Comparison of ENCODE assay signal across 25 cellular contexts in the genomic region with DNA sequence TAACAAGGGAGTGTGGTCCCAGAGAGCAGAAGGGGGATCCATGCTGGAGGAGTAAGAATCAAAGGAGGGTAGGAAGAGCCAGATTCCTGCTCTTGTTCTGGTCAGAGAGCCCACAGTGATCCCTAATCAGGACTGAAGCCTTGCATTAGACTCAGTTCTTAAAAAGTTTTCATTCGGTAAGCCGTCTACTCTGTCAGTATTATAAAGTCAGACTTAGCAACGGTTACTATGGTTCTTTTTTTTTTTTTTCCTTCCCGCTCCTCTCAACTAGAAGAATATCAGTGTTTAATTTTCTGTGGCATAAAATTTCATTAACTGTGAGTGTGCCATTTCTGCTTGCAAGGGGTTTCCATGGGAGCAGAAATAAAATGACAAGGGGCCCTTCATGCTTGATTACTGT. TPM values are rescaled to one million over a fixed set of nuclear protein-coding genes. Genes with fewer than 3 reads are reported as not detected.
"Had no signal": no experiment of that assay in that cellular context is flagged by ENCODE, and none has a peak within 500 bp of the region (broad histone marks: within the 10 kb centered on the region; RNA-seq: fewer than 3 reads in every experiment).

No MANE protein-coding gene starts in this region.

- H3K27ac Mint-ChIP-seq: activated B cell treated with CpG ODN at 0.5 μM for 24 hours; activated CD4-positive, alpha-beta T cell treated with anti-CD3 and anti-CD28 coated beads, Interleukin-2, amount 10 ng/mL, durations not matched to agents 24 days and 14 days; activated CD8-positive, alpha-beta T cell treated with anti-CD3 and anti-CD28 coated beads for 36 hours; activated naive CD8-positive, alpha-beta T cell treated with anti-CD3 and anti-CD28 coated beads, Interleukin-2, amount 10 ng/mL, durations not matched to agents 7 days and 5 days; activated T-helper 17 cell treated with anti-CD3 and anti-CD28 coated beads, Interleukin-2, amount 50 U/mL, for 72 hours had no signal

- H3K36me3 Mint-ChIP-seq: activated naive CD8-positive, alpha-beta T cell treated with anti-CD3 and anti-CD28 coated beads, Interleukin-2, amount 10 ng/mL, durations not matched to agents 7 days and 5 days; naive B cell had no signal

- H3K4me3 Mint-ChIP-seq: activated B cell treated with CpG ODN at 0.5 μM for 24 hours; activated CD4-positive, alpha-beta T cell treated with anti-CD3 and anti-CD28 coated beads, Interleukin-2, amount 10 ng/mL, durations not matched to agents 24 days and 14 days; activated CD8-positive, alpha-beta T cell treated with anti-CD3 and anti-CD28 coated beads for 36 hours; activated naive CD8-positive, alpha-beta T cell treated with anti-CD3 and anti-CD28 coated beads, Interleukin-2, amount 10 ng/mL, durations not matched to agents 7 days and 5 days; activated T-helper 17 cell treated with anti-CD3 and anti-CD28 coated beads, Interleukin-2, amount 50 U/mL, for 72 hours; naive B cell had no signal

- H3K27ac ChIP-seq: brain microvascular endothelial cell, colonic mucosa, gastroesophageal sphincter, heart left ventricle, transverse colon, uterus had no signal

- ATAC-seq: activated CD8-positive, alpha-beta T cell treated with anti-CD3 and anti-CD28 coated beads for 36 hours; activated T-helper 17 cell treated with anti-CD3 and anti-CD28 coated beads, Interleukin-2, amount 50 U/mL, for 72 hours; gastroesophageal sphincter; heart left ventricle; mucosa of descending colon; right cardiac atrium; stimulated activated naive CD8-positive, alpha-beta T cell treated with anti-CD3 and anti-CD28 coated beads, Interleukin-15, Interleukin-2, amounts not matched to agents 100 U/mL and 50 U/mL, for 24 hours had no signal

- H3K4me1 Mint-ChIP-seq: activated B cell treated with CpG ODN at 0.5 μM for 24 hours; activated CD4-positive, alpha-beta T cell treated with anti-CD3 and anti-CD28 coated beads, Interleukin-2, amount 10 ng/mL, durations not matched to agents 24 days and 14 days; activated naive CD8-positive, alpha-beta T cell treated with anti-CD3 and anti-CD28 coated beads, Interleukin-2, amount 10 ng/mL, durations not matched to agents 7 days and 5 days; activated T-helper 17 cell treated with anti-CD3 and anti-CD28 coated beads, Interleukin-2, amount 50 U/mL, for 72 hours; naive B cell had no signal

- H3K4me1 ChIP-seq: colonic mucosa, transverse colon, uterus had no signal

- H3K4me3 ChIP-seq: colonic mucosa, gastroesophageal sphincter, heart left ventricle, mucosa of descending colon, transverse colon, uterus had no signal

- H3K9me3 ChIP-seq: colonic mucosa, gastroesophageal sphincter, heart left ventricle, mucosa of descending colon, transverse colon, uterus had no signal

- H3K27me3 ChIP-seq: brain microvascular endothelial cell, colonic mucosa, gastroesophageal sphincter, heart left ventricle, transverse colon, uterus had no signal

- DNase-seq: activated B cell treated with CpG ODN at 0.5 μM for 24 hours; activated CD8-positive, alpha-beta T cell treated with anti-CD3 and anti-CD28 coated beads for 36 hours; activated naive CD4-positive, alpha-beta T cell treated with Interleukin-2 at 50 U/mL for 16 hours; activated naive CD8-positive, alpha-beta T cell treated with anti-CD3 and anti-CD28 coated beads, Interleukin-2, amount 10 ng/mL, durations not matched to agents 7 days and 5 days; activated T-cell treated with anti-CD3 and anti-CD28 coated beads, Interleukin-2, amount 50 U/mL, for 1 hour; amygdala; brain microvascular endothelial cell; central memory CD4-positive, alpha-beta T cell; colonic mucosa; heart left ventricle; kidney glomerular epithelial cell; mesenchymal stem cell; mucosa of descending colon; naive B cell; posterior cingulate gyrus; right cardiac atrium; stimulated activated CD4-positive, alpha-beta T cell treated with anti-CD3 and anti-CD28 coated beads, Interleukin-2, amount 100 ng/mL, for 24 hours; stimulated activated naive CD8-positive, alpha-beta T cell treated with anti-CD3 and anti-CD28 coated beads, Interleukin-15, Interleukin-2, amounts not matched to agents 100 U/mL and 50 U/mL, for 24 hours; T-helper 1 cell; T-helper 9 cell; transverse colon; uterus had no signal

- H3K9me3 Mint-ChIP-seq: activated B cell treated with CpG ODN at 0.5 μM for 24 hours; activated CD4-positive, alpha-beta T cell treated with anti-CD3 and anti-CD28 coated beads, Interleukin-2, amount 10 ng/mL, durations not matched to agents 24 days and 14 days; activated CD8-positive, alpha-beta T cell treated with anti-CD3 and anti-CD28 coated beads for 36 hours; activated naive CD8-positive, alpha-beta T cell treated with anti-CD3 and anti-CD28 coated beads, Interleukin-2, amount 10 ng/mL, durations not matched to agents 7 days and 5 days; activated T-helper 17 cell treated with anti-CD3 and anti-CD28 coated beads, Interleukin-2, amount 50 U/mL, for 72 hours; naive B cell had no signal

- H3K36me3 ChIP-seq: brain microvascular endothelial cell, colonic mucosa, gastroesophageal sphincter, heart left ventricle, transverse colon, uterus had no signal

RNA-seq across cellular contexts. Expression of gene OSBPL6, which starts 56.8 kb away (rescaled TPM):
- total RNA-seq: activated B cell treated with CpG ODN at 0.5 μM for 24 hours had no signal
